In genomic region chr3:155869664-155870063, GRCh38 we compare ENCODE assay signal across 8 cellular contexts. TPM values are rescaled to one million over a fixed set of nuclear protein-coding genes. Genes with fewer than 3 reads are reported as not detected.
DNase-seq lines count a peak whose midpoint lies in the region; ATAC-seq and TF ChIP-seq lines count a peak whose summit lies in the region.

No MANE protein-coding gene starts in this region.

- H3K9ac ChIP-seq in rectal smooth muscle tissue (ENCODE audit: low read length), result peak overlapping the region; percentile 68

- H3K27me3 ChIP-seq in GM06990 (replicated peaks; ENCODE audit: control insufficient read depth, insufficient read depth, low read length) (no peaks in the 10 kb centered on the region), esophagus squamous epithelium (no peaks in the 10 kb centered on the region), rectal smooth muscle tissue (ENCODE audit: control insufficient read depth, insufficient read depth, low read length) (no peaks in the 10 kb centered on the region)

- H3K4me1 ChIP-seq in esophagus squamous epithelium (peaks cover 0 to 36% (median 17%) of the 10 kb centered on the region in 3 donors), rectal smooth muscle tissue (ENCODE audit: control insufficient read depth, insufficient read depth, low read length) (peaks cover 14% of the 10 kb centered on the region)

- WGBS in esophagus squamous epithelium, 2 donors, result 25 to 34% methylated on average over 3 of the region's 3 CpGs

- TF ChIP-seq CTCF in GM06990 (IDR thresholded peaks at IDR 0.05; ENCODE audit: insufficient read depth, low read length, poor library complexity, severe bottlenecking), result no peak
- no peak for TF ChIP-seq CTCF in RWPE1 (conservative IDR thresholded peaks at IDR 0.05; ENCODE audit: low read depth)
- no peak for TF ChIP-seq CTCF in esophagus squamous epithelium (IDR thresholded peaks at IDR 0.05)

- H3K4me3 ChIP-seq in GM06990 (replicated peaks; ENCODE audit: low read depth, low read length) (peak overlapping the region; percentile 72), esophagus squamous epithelium (peak overlapping the region; percentile 85 to 99 (median 93)), rectal smooth muscle tissue (ENCODE audit: low read length) (peak overlapping the region; percentile 73)

- H3K36me3 ChIP-seq in GM06990 (ENCODE audit: control insufficient read depth, insufficient read depth, low read length) (no peaks in the 10 kb centered on the region), esophagus squamous epithelium (no peaks in the 10 kb centered on the region), rectal smooth muscle tissue (ENCODE audit: control insufficient read depth, insufficient read depth, low read length) (no peaks in the 10 kb centered on the region)

- H3K27ac ChIP-seq in RWPE1 (peak overlapping the region; percentile 97), esophagus squamous epithelium (peak overlapping the region; percentile 91 to 96 (median 96)), rectal smooth muscle tissue (ENCODE audit: low read depth, low read length) (peak overlapping the region; percentile 97)

- ATAC-seq in esophagus mucosa, result no peak
- ATAC-seq in HG03095 (IDR thresholded peaks at IDR 0.05; ENCODE audit: unreplicated experiment), result no peak

- DNase-seq in GM06990 (ENCODE audit: extremely low read depth, insufficient read length) (no peak), RWPE1 (ENCODE audit: low spot score) (no peak), esophagus squamous epithelium (lab: John Stamatoyannopoulos, UW) (no peak), HT-29 (ENCODE audit: low spot score) (no peak), NCI-H345 (lab: John Stamatoyannopoulos, UW) (no peak)

- no peak for TF ChIP-seq POLR2A in esophagus squamous epithelium (IDR thresholded peaks at IDR 0.05)

- POLR2A ChIA-PET in RWPE1 (lab: Yijun Ruan, JAX; ENCODE audit: low non-redundant PET), result no interaction called here

- no peaks in the 10 kb centered on the region for H3K9me3 ChIP-seq in esophagus squamous epithelium

- CTCF ChIA-PET in RWPE1 (lab: Yijun Ruan, JAX), result interaction anchor here (0.6 kb wide), 1 partner anchor 690 kb away, joined by 3 read pairs; no protein-coding TSS in a partner anchor

- intact Hi-C loops in esophagus squamous epithelium (cut with DNase I), result no loop called here

RNA-seq across cellular contexts. Expression of gene GMPS, which starts 0.8 kb away (rescaled TPM):
- total RNA-seq in esophagus squamous epithelium, result 10 to 100 TPM; 14.3 to 47.9 (median 36.8) TPM
- 41.6 TPM for total RNA-seq in esophagus mucosa
- 23.4 and 23.8 TPM in 2 replicates for total RNA-seq in HT-29 (2014; rRNA removed; shearing (Covaris generic))

RNA-seq across cellular contexts. Expression of gene SLC33A1, which starts 15.4 kb away (rescaled TPM):
- 10 to 100 TPM; 16.3 to 22.0 (median 21.8) TPM for total RNA-seq in esophagus squamous epithelium
- 11.8 TPM for total RNA-seq in esophagus mucosa
- 19.6 and 21.8 TPM in 2 replicates for total RNA-seq in HT-29 (2014; rRNA removed; shearing (Covaris generic))
